1 cellular context compared by ENCODE assay signal in genomic region chr12:53048033-53048779, GRCh38.
A peak's percentile ranks its signal among the peaks of the same experiment; 100 is the strongest.
TF ChIP-seq lines count a peak whose summit lies in the region.

No MANE protein-coding gene starts in this region.

TF ChIP-seq in H1, 55 proteins besides CTCF, POLR2A, EP300 and RAD21:
- TF ChIP-seq EZH2 (IDR thresholded peaks at IDR 0.05; ENCODE audit: low read depth, low read length, severe bottlenecking) (no peak), RNF2 (IDR thresholded peaks at IDR 0.05; ENCODE audit: borderline replicate concordance, low read depth, low read length, missing control alignments, poor library complexity, severe bottlenecking) (no peak), JUN (IDR thresholded peaks at IDR 0.05; ENCODE audit: low read depth, low read length) (no peak), TEAD4 (IDR thresholded peaks at IDR 0.05; ENCODE audit: low read depth, low read length) (peak; percentile 80), SIX5 (IDR thresholded peaks at IDR 0.05; ENCODE audit: low read depth, low read length) (no peak), CEBPB (IDR thresholded peaks at IDR 0.05; ENCODE audit: low read depth, low read length) (no peak), ASH2L (IDR thresholded peaks at IDR 0.05; ENCODE audit: low read length) (peak; percentile 26), BCL11A (IDR thresholded peaks at IDR 0.05; ENCODE audit: low read depth in 2 of 2, low read length in 2 of 2) (no peak), CBX5 (IDR thresholded peaks at IDR 0.05; ENCODE audit: low read depth, low read length) (no peak), CHD1 (IDR thresholded peaks at IDR 0.05; ENCODE audit: low read depth, low read length) (no peak)
- TF ChIP-seq, protein P1, sequence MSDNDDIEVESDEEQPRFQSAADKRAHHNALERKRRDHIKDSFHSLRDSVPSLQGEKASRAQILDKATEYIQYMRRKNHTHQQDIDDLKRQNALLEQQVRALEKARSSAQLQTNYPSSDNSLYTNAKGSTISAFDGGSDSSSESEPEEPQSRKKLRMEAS (IDR thresholded peaks at IDR 0.05) = no peak
TF ChIP-seq in H1: peak in this region for 2.
